ENCODE assay signal across 8 cellular contexts in the genomic region with DNA sequence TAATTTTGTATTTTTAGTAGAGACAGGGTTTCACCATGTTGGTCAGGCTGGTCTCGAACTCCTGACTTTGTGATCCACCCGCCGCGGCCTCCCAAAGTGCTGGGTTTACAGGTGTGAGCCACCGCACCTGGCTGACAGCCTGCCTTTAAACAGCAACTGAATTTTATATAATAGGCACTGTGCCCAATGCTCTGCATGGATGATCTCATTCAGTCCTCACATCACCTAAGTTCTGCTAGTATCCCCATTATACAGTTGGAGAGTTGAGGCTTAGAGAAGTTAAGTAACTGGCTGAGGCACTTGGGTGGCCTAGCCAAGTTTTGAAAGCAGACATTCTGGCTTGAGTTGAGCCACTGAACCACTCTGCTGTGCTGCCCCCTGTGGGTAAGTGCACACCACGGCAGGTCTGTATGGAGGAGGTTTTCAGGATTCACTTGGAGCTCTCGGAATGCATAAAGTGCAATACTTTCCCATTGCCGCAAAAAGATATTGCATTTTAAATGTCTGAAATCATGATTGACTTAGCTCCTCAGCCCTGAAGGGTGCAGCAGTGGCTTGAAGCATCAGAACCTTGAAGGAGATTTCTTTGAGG.
DNase-seq lines count a peak whose midpoint lies in the region; ATAC-seq and TF ChIP-seq lines count a peak whose summit lies in the region.

No MANE protein-coding gene starts in this region.

- H3K36me3 Mint-ChIP-seq in brain, result peaks cover 38% of the 10 kb centered on the region
- no peaks in the 10 kb centered on the region for H3K36me3 Mint-ChIP-seq in activated CD4-positive, alpha-beta memory T cell treated with anti-CD3 and anti-CD28 coated beads for 36 hours

- H3K4me1 Mint-ChIP-seq in brain, result peaks cover 50% of the 10 kb centered on the region
- H3K4me1 Mint-ChIP-seq in activated CD4-positive, alpha-beta memory T cell treated with anti-CD3 and anti-CD28 coated beads for 36 hours (ENCODE audit: low read depth), result no peaks in the 10 kb centered on the region

- POLR2A ChIA-PET in activated CD4-positive, alpha-beta memory T cell treated with anti-CD3 and anti-CD28 coated beads for 36 hours (lab: Charles Lee), result no interaction called here

- CTCF ChIA-PET in activated CD4-positive, alpha-beta memory T cell treated with anti-CD3 and anti-CD28 coated beads for 36 hours (lab: Charles Lee), result no interaction called here

- no peaks in the 10 kb centered on the region for H3K4me1 ChIP-seq in mucosa of descending colon (ENCODE audit: low read depth)

- intact Hi-C loops in mucosa of descending colon (cut with DNase I, micrococcal nuclease), result no loop called here
- intact Hi-C loops in activated CD4-positive, alpha-beta memory T cell treated with anti-CD3 and anti-CD28 coated beads for 36 hours (cut with micrococcal nuclease), result no loop called here

- H3K9me3 Mint-ChIP-seq in brain, result peaks cover 9 to 22% (median 17%) of the 10 kb centered on the region in 5 experiments
- peaks cover 5% of the 10 kb centered on the region for H3K9me3 Mint-ChIP-seq in activated CD4-positive, alpha-beta memory T cell treated with anti-CD3 and anti-CD28 coated beads for 36 hours

- no peaks in the 10 kb centered on the region for H3K27me3 Mint-ChIP-seq in brain
- H3K27me3 Mint-ChIP-seq in activated CD4-positive, alpha-beta memory T cell treated with anti-CD3 and anti-CD28 coated beads for 36 hours, result peaks cover 6% of the 10 kb centered on the region

- no peak overlapping the region for H3K4me3 Mint-ChIP-seq in brain
- no peak overlapping the region for H3K4me3 Mint-ChIP-seq in activated CD4-positive, alpha-beta memory T cell treated with anti-CD3 and anti-CD28 coated beads for 36 hours

- DNase-seq in Daoy (ENCODE audit: low read depth), result peak; percentile 49
- peak; percentile 32 for DNase-seq in KBM-7
- peak in 1 of 3 donors; percentile 25 for DNase-seq in mucosa of descending colon
- no peak for DNase-seq in omental fat pad (ENCODE audit: low spot score)
- DNase-seq in T1000 (lab: John Stamatoyannopoulos, UW), result no peak
- DNase-seq in activated CD4-positive, alpha-beta memory T cell treated with anti-CD3 and anti-CD28 coated beads for 36 hours, result no peak
- DNase-seq in stimulated activated CD4-positive, alpha-beta T cell treated with anti-CD3 and anti-CD28 coated beads, Interleukin-2, amount 100 ng/mL, for 48 hours, result no peak

- peak; percentile 45 for ATAC-seq in mucosa of descending colon
- no peak for ATAC-seq in omental fat pad (ENCODE audit: low FRiP score)

- H3K4me3 ChIP-seq in mucosa of descending colon, result no peak overlapping the region

- TF ChIP-seq CTCF in brain (conservative IDR thresholded peaks at IDR 0.05) (peak; percentile 38 to 65), mucosa of descending colon (IDR thresholded peaks at IDR 0.05) (no peak), omental fat pad (IDR thresholded peaks at IDR 0.05) (no peak)

- H3K9me3 ChIP-seq in mucosa of descending colon, result no peaks in the 10 kb centered on the region

- in situ Hi-C loops in KBM-7 (cut with MboI; ENCODE audit: low pct_unique_long_range_greater_than_20kb, low sequenced_read_pairs), result no loop called here

- no peak overlapping the region for H3K27ac Mint-ChIP-seq in brain
- H3K27ac Mint-ChIP-seq in activated CD4-positive, alpha-beta memory T cell treated with anti-CD3 and anti-CD28 coated beads for 36 hours, result no peak overlapping the region

- no peaks in the 10 kb centered on the region for H3K36me3 ChIP-seq in mucosa of descending colon (ENCODE audit: low read depth)

Comparison
In these comparisons a context has a peak if more than half of its experiments do, and no peak if none do; other contexts are left out.
1. DNase-seq: peak in Daoy (single experiment) and KBM-7 (single experiment); none in omental fat pad (single experiment), T1000 (single experiment), activated CD4-positive, alpha-beta memory T cell treated with anti-CD3 and anti-CD28 coated beads for 36 hours (single experiment) and stimulated activated CD4-positive, alpha-beta T cell treated with anti-CD3 and anti-CD28 coated beads, Interleukin-2, amount 100 ng/mL, for 48 hours (0 of 2).
2. CTCF ChIP-seq: peak in brain (2 of 2); none in mucosa of descending colon (single experiment) and omental fat pad (0 of 3).